8 cellular contexts compared by ENCODE assay signal in genomic region chr4:8157944-8158709, GRCh38. TPM values are rescaled to one million over a fixed set of nuclear protein-coding genes. Genes with fewer than 3 reads are reported as not detected.
DNase-seq lines count a peak whose midpoint lies in the region; ATAC-seq and TF ChIP-seq lines count a peak whose summit lies in the region.

No MANE protein-coding gene starts in this region.

- intact Hi-C loops in MCF 10A (cut with micrococcal nuclease) = no loop called here

- H3K79me2 ChIP-seq in mesendoderm (ENCODE audit: control insufficient read depth, insufficient read depth, low read length) = no peaks in the 10 kb centered on the region

- H2BK5ac ChIP-seq in mesendoderm (ENCODE audit: low read length) = no peak overlapping the region

- peaks cover 15% of the 10 kb centered on the region for H3K27me3 ChIP-seq in mesendoderm (ENCODE audit: insufficient read depth, low read length, poor library complexity)

- no peak overlapping the region for H3K9ac ChIP-seq in mesendoderm (ENCODE audit: low read length)

- no peaks in the 10 kb centered on the region for H3K79me1 ChIP-seq in mesendoderm (ENCODE audit: low read length)

- no peak for TF ChIP-seq CTCF in MCF 10A (IDR thresholded peaks at IDR 0.05; ENCODE audit: unreplicated experiment)

- no peak overlapping the region for H3K4ac ChIP-seq in mesendoderm (ENCODE audit: low read depth, low read length)

- H3K4me2 ChIP-seq in mesendoderm (ENCODE audit: low read length) = peak overlapping the region; percentile 78

- no peaks in the 10 kb centered on the region for H3K36me3 ChIP-seq in mesendoderm (ENCODE audit: control insufficient read depth, insufficient read depth, low read length)

- H3K4me3 ChIP-seq in mesendoderm (ENCODE audit: low read length) = no peak overlapping the region

- H2BK120ac ChIP-seq in mesendoderm (ENCODE audit: low read depth, low read length) = no peak overlapping the region

- H2BK15ac ChIP-seq in mesendoderm (replicated peaks; ENCODE audit: low read depth) = no peak overlapping the region

- no CpG with 5 or more reads among the region's 70 CpGs for WGBS in mesendoderm (ENCODE audit: extremely low coverage, insufficient coverage, low lambda C conversion rate)

- H3K4me1 Mint-ChIP-seq in stimulated activated naive CD8-positive, alpha-beta T cell treated with anti-CD3 and anti-CD28 coated beads, Interleukin-15, Interleukin-2, amounts not matched to agents 100 ng/mL and 50 ng/mL, for 24 hours (ENCODE audit: low read depth) = peaks cover 24% of the 10 kb centered on the region
- H3K4me1 Mint-ChIP-seq in MCF 10A (ENCODE audit: insufficient read depth, unreplicated experiment) = peaks cover 9% of the 10 kb centered on the region

- H3K23ac ChIP-seq in mesendoderm (ENCODE audit: low read length) = no peak overlapping the region

- no peak overlapping the region for H4K8ac ChIP-seq in mesendoderm (ENCODE audit: low read depth, low read length)

- peak overlapping the region; percentile 60 for H3K56ac ChIP-seq in mesendoderm (ENCODE audit: low read length)

- CTCF ChIA-PET in MCF 10A (lab: Yijun Ruan, JAX) = interaction anchor here (0.7 to 0.8 kb wide), 2 partner anchors 36 to 250 kb away, joined by 3 read pairs; no protein-coding TSS in a partner anchor

- H3K36me3 Mint-ChIP-seq in stimulated activated naive CD8-positive, alpha-beta T cell treated with anti-CD3 and anti-CD28 coated beads, Interleukin-15, Interleukin-2, amounts not matched to agents 100 ng/mL and 50 ng/mL, for 24 hours (ENCODE audit: low read depth) = no peaks in the 10 kb centered on the region
- H3K36me3 Mint-ChIP-seq in MCF 10A (ENCODE audit: insufficient read depth, unreplicated experiment) = peaks cover 10% of the 10 kb centered on the region

- H3K27ac Mint-ChIP-seq in stimulated activated naive CD8-positive, alpha-beta T cell treated with anti-CD3 and anti-CD28 coated beads, Interleukin-15, Interleukin-2, amounts not matched to agents 100 ng/mL and 50 ng/mL, for 24 hours = no peak overlapping the region
- no peak overlapping the region for H3K27ac Mint-ChIP-seq in MCF 10A (ENCODE audit: low read depth, unreplicated experiment)

- BruUV-seq in MCF 10A (replicated peaks; lab: Mats Ljungman, UMichigan) = TSS peak; percentile 16

- H3K18ac ChIP-seq in mesendoderm (ENCODE audit: low read length) = no peak overlapping the region

- peaks cover 1% of the 10 kb centered on the region for H3K4me1 ChIP-seq in mesendoderm (ENCODE audit: control insufficient read depth, low read depth, low read length)

- H3K27ac ChIP-seq in mesendoderm (ENCODE audit: low read depth, low read length) = no peak overlapping the region

- no peaks in the 10 kb centered on the region for H3K9me3 Mint-ChIP-seq in stimulated activated naive CD8-positive, alpha-beta T cell treated with anti-CD3 and anti-CD28 coated beads, Interleukin-15, Interleukin-2, amounts not matched to agents 100 ng/mL and 50 ng/mL, for 24 hours
- no peaks in the 10 kb centered on the region for H3K9me3 Mint-ChIP-seq in MCF 10A (ENCODE audit: unreplicated experiment)

- no peak for ATAC-seq in stimulated activated naive CD8-positive, alpha-beta T cell treated with anti-CD3 and anti-CD28 coated beads, Interleukin-15, Interleukin-2, amounts not matched to agents 100 U/mL and 50 U/mL, for 24 hours
- no peak for ATAC-seq in HG03521 (IDR thresholded peaks at IDR 0.05; ENCODE audit: unreplicated experiment)

- peak overlapping the region; percentile 45 for H3K4me3 Mint-ChIP-seq in stimulated activated naive CD8-positive, alpha-beta T cell treated with anti-CD3 and anti-CD28 coated beads, Interleukin-15, Interleukin-2, amounts not matched to agents 100 ng/mL and 50 ng/mL, for 24 hours
- H3K4me3 Mint-ChIP-seq in MCF 10A (ENCODE audit: unreplicated experiment) = peak overlapping the region; percentile 95

- H3K27me3 Mint-ChIP-seq in stimulated activated naive CD8-positive, alpha-beta T cell treated with anti-CD3 and anti-CD28 coated beads, Interleukin-15, Interleukin-2, amounts not matched to agents 100 ng/mL and 50 ng/mL, for 24 hours = peaks cover 5% of the 10 kb centered on the region
- H3K27me3 Mint-ChIP-seq in MCF 10A (ENCODE audit: insufficient read depth, unreplicated experiment) = no peaks in the 10 kb centered on the region

- no peak overlapping the region for H2AK5ac ChIP-seq in mesendoderm (ENCODE audit: low read length)

- DNase-seq in stimulated activated naive CD8-positive, alpha-beta T cell treated with anti-CD3 and anti-CD28 coated beads, Interleukin-15, Interleukin-2, amounts not matched to agents 100 U/mL and 50 U/mL, for 24 hours = no peak
- DNase-seq in MCF 10A (ENCODE audit: unreplicated experiment) (no peak), mesendoderm (no peak), NCI-H82 treated with DMSO at 0.1 percent for 48 hours (lab: John Stamatoyannopoulos, UW; ENCODE audit: unreplicated experiment) (no peak)
- DNase-seq in stimulated activated naive CD4-positive, alpha-beta T cell (lab: John Stamatoyannopoulos, UW) = no peak
- DNase-seq in activated CD4-positive, CD25-positive, alpha-beta regulatory T cell (lab: John Stamatoyannopoulos, UW) = no peak

- no peak overlapping the region for H4K5ac ChIP-seq in mesendoderm (ENCODE audit: low read length)

- POLR2A ChIA-PET in MCF 10A (lab: Yijun Ruan, JAX) = interaction anchor here (0.6 to 1.3 kb wide), 6 partner anchors 9 to 1464 kb away, joined by 3 to 6 read pairs (median 3); no protein-coding TSS in a partner anchor

RNA-seq across cellular contexts. Expression of gene ABLIM2, which starts 0.5 kb away (rescaled TPM):
- total RNA-seq in MCF 10A (2022) = 5.3 and 5.4 TPM in 2 replicates
- 0.45 TPM for polyA plus RNA-seq in mesendoderm (2013, experiment 1 of 2)
- polyA plus RNA-seq in mesendoderm (2013, experiment 2 of 2) = 0.55 TPM

RNA-seq across cellular contexts. Expression of gene SH3TC1, which starts 41.0 kb away (rescaled TPM):
- 20.4 and 28.8 TPM in 2 replicates for total RNA-seq in MCF 10A (2022)
- 0.17 TPM for polyA plus RNA-seq in mesendoderm (2013, experiment 1 of 2)
- polyA plus RNA-seq in mesendoderm (2013, experiment 2 of 2) = 0.13 TPM
